2 cellular contexts compared by ENCODE assay signal in the genomic region with DNA sequence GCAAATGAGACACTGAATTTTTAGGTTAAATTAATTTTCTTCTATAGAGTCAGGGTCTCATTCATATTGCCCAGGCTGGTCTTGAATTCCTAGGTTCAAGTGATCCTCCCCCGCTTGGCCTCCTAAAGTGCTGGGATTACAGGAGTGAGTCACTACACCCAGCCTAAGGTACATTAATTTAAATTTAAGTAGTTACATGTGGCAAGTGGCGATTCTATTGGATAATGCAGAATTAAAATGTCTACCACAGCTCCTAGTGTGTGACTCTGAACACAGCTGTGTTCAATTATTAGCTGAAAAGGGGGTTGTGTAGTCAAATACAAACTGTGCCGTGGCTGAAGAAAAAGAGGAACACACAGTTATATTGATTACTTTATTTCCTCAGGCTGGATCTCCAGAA.
TF ChIP-seq lines count a peak whose summit lies in the region.

No MANE protein-coding gene starts in this region.

TF ChIP-seq in SK-N-SH, 30 proteins besides CTCF, POLR2A, EP300 and RAD21 (continued from another document):
- TF ChIP-seq, protein P1, sequence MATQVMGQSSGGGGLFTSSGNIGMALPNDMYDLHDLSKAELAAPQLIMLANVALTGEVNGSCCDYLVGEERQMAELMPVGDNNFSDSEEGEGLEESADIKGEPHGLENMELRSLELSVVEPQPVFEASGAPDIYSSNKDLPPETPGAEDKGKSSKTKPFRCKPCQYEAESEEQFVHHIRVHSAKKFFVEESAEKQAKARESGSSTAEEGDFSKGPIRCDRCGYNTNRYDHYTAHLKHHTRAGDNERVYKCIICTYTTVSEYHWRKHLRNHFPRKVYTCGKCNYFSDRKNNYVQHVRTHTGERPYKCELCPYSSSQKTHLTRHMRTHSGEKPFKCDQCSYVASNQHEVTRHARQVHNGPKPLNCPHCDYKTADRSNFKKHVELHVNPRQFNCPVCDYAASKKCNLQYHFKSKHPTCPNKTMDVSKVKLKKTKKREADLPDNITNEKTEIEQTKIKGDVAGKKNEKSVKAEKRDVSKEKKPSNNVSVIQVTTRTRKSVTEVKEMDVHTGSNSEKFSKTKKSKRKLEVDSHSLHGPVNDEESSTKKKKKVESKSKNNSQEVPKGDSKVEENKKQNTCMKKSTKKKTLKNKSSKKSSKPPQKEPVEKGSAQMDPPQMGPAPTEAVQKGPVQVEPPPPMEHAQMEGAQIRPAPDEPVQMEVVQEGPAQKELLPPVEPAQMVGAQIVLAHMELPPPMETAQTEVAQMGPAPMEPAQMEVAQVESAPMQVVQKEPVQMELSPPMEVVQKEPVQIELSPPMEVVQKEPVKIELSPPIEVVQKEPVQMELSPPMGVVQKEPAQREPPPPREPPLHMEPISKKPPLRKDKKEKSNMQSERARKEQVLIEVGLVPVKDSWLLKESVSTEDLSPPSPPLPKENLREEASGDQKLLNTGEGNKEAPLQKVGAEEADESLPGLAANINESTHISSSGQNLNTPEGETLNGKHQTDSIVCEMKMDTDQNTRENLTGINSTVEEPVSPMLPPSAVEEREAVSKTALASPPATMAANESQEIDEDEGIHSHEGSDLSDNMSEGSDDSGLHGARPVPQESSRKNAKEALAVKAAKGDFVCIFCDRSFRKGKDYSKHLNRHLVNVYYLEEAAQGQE (IDR thresholded peaks at IDR 0.05; ENCODE audit: low read depth, low read length) = no peak
TF ChIP-seq in SK-N-SH: peak in this region for 1.

TF ChIP-seq in SK-N-SH treated with all-trans-retinoic acid at 6 μM for 48 hours, 23 proteins besides CTCF, POLR2A, EP300 and RAD21 (continued from another document):
- TF ChIP-seq CSRNP3 (CRISPR knock-in tag; IDR thresholded peaks at IDR 0.05) = no peak
- no peak for TF ChIP-seq PPARA (CRISPR knock-in tag; IDR thresholded peaks at IDR 0.05; ENCODE audit: borderline replicate concordance)
- TF ChIP-seq GLIS3 (CRISPR knock-in tag; IDR thresholded peaks at IDR 0.05) = no peak
- no peak for TF ChIP-seq ZFP30 (CRISPR knock-in tag; IDR thresholded peaks at IDR 0.05)
- TF ChIP-seq ZNF565 (CRISPR knock-in tag; conservative IDR thresholded peaks at IDR 0.05; ENCODE audit: low read depth) = no peak
- no peak for TF ChIP-seq TCF4 (CRISPR knock-in tag; IDR thresholded peaks at IDR 0.05; ENCODE audit: borderline replicate concordance)
- TF ChIP-seq, protein P2, sequence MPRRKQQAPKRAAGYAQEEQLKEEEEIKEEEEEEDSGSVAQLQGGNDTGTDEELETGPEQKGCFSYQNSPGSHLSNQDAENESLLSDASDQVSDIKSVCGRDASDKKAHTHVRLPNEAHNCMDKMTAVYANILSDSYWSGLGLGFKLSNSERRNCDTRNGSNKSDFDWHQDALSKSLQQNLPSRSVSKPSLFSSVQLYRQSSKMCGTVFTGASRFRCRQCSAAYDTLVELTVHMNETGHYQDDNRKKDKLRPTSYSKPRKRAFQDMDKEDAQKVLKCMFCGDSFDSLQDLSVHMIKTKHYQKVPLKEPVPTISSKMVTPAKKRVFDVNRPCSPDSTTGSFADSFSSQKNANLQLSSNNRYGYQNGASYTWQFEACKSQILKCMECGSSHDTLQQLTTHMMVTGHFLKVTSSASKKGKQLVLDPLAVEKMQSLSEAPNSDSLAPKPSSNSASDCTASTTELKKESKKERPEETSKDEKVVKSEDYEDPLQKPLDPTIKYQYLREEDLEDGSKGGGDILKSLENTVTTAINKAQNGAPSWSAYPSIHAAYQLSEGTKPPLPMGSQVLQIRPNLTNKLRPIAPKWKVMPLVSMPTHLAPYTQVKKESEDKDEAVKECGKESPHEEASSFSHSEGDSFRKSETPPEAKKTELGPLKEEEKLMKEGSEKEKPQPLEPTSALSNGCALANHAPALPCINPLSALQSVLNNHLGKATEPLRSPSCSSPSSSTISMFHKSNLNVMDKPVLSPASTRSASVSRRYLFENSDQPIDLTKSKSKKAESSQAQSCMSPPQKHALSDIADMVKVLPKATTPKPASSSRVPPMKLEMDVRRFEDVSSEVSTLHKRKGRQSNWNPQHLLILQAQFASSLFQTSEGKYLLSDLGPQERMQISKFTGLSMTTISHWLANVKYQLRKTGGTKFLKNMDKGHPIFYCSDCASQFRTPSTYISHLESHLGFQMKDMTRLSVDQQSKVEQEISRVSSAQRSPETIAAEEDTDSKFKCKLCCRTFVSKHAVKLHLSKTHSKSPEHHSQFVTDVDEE (CRISPR knock-in tag; IDR thresholded peaks at IDR 0.05) = no peak
